ENCODE assay signal across 9 cellular contexts in the genomic region with DNA sequence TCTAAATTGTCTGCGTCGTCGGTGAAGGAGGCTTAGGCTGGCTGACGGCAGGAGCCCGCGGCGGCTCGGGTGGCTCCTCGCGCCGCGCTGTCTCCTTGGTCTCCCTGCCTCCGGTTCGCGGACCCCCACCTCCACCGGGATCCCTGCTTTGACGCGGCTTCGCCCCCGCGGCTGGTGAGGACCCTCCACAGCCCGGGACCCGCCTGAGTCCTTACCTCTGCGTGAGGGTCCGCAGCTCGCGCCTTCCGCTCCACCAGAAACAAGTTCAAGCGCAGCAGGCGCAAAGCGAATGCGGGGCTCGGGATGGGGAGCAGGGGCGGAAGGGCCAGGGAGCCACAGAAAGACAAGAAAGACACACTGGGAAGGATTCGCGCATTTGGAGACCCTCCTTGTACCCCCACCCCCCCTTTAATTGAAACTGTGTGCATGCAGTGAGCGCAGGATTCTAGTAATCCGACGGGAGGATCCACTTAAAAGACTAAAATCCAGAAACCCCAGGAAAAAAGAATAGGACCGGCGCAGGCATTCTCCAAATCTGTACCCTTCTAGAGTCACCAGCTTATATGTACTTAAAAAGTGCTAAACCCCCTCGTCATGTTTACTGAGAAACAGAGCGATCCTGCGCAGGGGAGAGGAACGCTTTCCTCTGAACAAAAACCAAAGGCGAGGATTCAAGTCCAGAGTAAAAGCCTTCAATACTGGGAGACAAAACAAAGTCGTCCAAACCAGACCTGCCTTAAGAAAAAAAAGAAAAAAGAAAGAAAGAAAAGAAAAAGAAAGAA. TPM values are rescaled to one million over a fixed set of nuclear protein-coding genes. Genes with fewer than 3 reads are reported as not detected.
DNase-seq lines count a peak whose midpoint lies in the region; ATAC-seq and TF ChIP-seq lines count a peak whose summit lies in the region.
"Had no signal": no experiment of that assay in that cellular context is flagged by ENCODE, and none has a peak within 500 bp of the region (broad histone marks: within the 10 kb centered on the region; RNA-seq: fewer than 3 reads in every experiment).

No MANE protein-coding gene starts in this region.

- peaks cover 0 to 40% (median 0%) of the 10 kb centered on the region in 5 donors for H3K27me3 Mint-ChIP-seq in naive thymus-derived CD4-positive, alpha-beta T cell

- H3K4me1 ChIP-seq in left ventricle myocardium inferior (peaks cover 84% of the 10 kb centered on the region), duodenal mucosa (ENCODE audit: control insufficient read depth in 1 of 2, insufficient read depth in 2 of 2, low read length in 2 of 2) (peaks cover 16 to 34% of the 10 kb centered on the region in 2 donors)
- peaks cover 11 to 16% of the 10 kb centered on the region in 2 donors for H3K4me1 ChIP-seq in naive thymus-derived CD4-positive, alpha-beta T cell (ENCODE audit: control insufficient read depth in 2 of 2, insufficient read depth in 2 of 2, low read length in 2 of 2)

- intact Hi-C loops in left ventricle myocardium inferior (cut with micrococcal nuclease) (no loop called here), Right ventricle myocardium superior (cut with DNase I) (no loop called here)
- intact Hi-C loops in naive thymus-derived CD4-positive, alpha-beta T cell (cut with micrococcal nuclease), result loop anchor here (1.0 to 5.0 kb wide), 6 partner anchors 8 to 1617 kb away; partner anchors contain the start of genes CYB5A (in 1 of the 2) and ZNF236 (in 1 of the 2)

- CTCF ChIA-PET in naive thymus-derived CD4-positive, alpha-beta T cell (lab: Charles Lee), result no interaction called here

- H3K27me3 ChIP-seq in left ventricle myocardium inferior (ENCODE audit: low read depth) (no peaks in the 10 kb centered on the region), duodenal mucosa (ENCODE audit: control insufficient read depth in 1 of 2, insufficient read depth in 2 of 2, low read length in 2 of 2) (no peaks in the 10 kb centered on the region)
- H3K27me3 ChIP-seq in naive thymus-derived CD4-positive, alpha-beta T cell (ENCODE audit: control insufficient read depth in 2 of 2, insufficient read depth in 2 of 2, low read length in 2 of 2), result no peaks in the 10 kb centered on the region

- ATAC-seq in Right ventricle myocardium superior (ENCODE audit: poor library complexity) (no peak), GM21717 (IDR thresholded peaks at IDR 0.05; ENCODE audit: unreplicated experiment) (no peak), HG02938 (IDR thresholded peaks at IDR 0.05; ENCODE audit: unreplicated experiment) (no peak)
- ATAC-seq in naive thymus-derived CD4-positive, alpha-beta T cell, result no peak

- H3K27ac ChIP-seq in left ventricle myocardium inferior (replicated peaks) (peak overlapping the region; percentile 99), duodenal mucosa (ENCODE audit: low read depth, low read length) (no peak overlapping the region)
- H3K27ac ChIP-seq in naive thymus-derived CD4-positive, alpha-beta T cell (ENCODE audit: low read depth, low read length), result no peak overlapping the region
- H3K27ac ChIP-seq: neutrophil had no signal

- H3K4me1 Mint-ChIP-seq in naive thymus-derived CD4-positive, alpha-beta T cell, result peaks cover 31 to 49% (median 44%) of the 10 kb centered on the region in 7 donors

- H3K9me3 ChIP-seq in left ventricle myocardium inferior (replicated peaks), result no peaks in the 10 kb centered on the region
- H3K9me3 ChIP-seq in duodenal mucosa (ENCODE audit: control insufficient read depth in 1 of 2, low read length in 2 of 2), result no peaks in the 10 kb centered on the region
- H3K9me3 ChIP-seq in naive thymus-derived CD4-positive, alpha-beta T cell (ENCODE audit: control insufficient read depth in 2 of 3, low read length in 3 of 3), result no peaks in the 10 kb centered on the region
- H3K9me3 ChIP-seq: neutrophil had no signal

- peak overlapping the region in 7 of 9 donors; percentile 15 to 95 (median 52) for H3K27ac Mint-ChIP-seq in naive thymus-derived CD4-positive, alpha-beta T cell

- H3K4me3 Mint-ChIP-seq in naive thymus-derived CD4-positive, alpha-beta T cell, result peak overlapping the region; percentile 44 to 97 (median 68)

- H3K36me3 ChIP-seq in left ventricle myocardium inferior, result peaks cover 14% of the 10 kb centered on the region
- H3K36me3 ChIP-seq in duodenal mucosa (ENCODE audit: control insufficient read depth in 1 of 2, insufficient read depth in 2 of 2, low read length in 2 of 2), result peaks cover 7 to 15% of the 10 kb centered on the region in 2 donors
- peaks cover 0 to 12% (median 0%) of the 10 kb centered on the region in 3 experiments for H3K36me3 ChIP-seq in naive thymus-derived CD4-positive, alpha-beta T cell (ENCODE audit: control insufficient read depth in 2 of 3, insufficient read depth in 3 of 3, low read length in 3 of 3)

- H3K4me3 ChIP-seq in left ventricle myocardium inferior (peak overlapping the region; percentile 85), duodenal mucosa (ENCODE audit: low read depth in 1 of 2, low read length in 2 of 2) (peak overlapping the region; percentile 51 to 60)
- no peak overlapping the region for H3K4me3 ChIP-seq in naive thymus-derived CD4-positive, alpha-beta T cell (ENCODE audit: low read length)

- TF ChIP-seq CTCF in left ventricle myocardium inferior (IDR thresholded peaks at IDR 0.05; ENCODE audit: borderline replicate concordance), result no peak

- H3K36me3 Mint-ChIP-seq in naive thymus-derived CD4-positive, alpha-beta T cell, result peaks cover 0 to 22% (median 16%) of the 10 kb centered on the region in 5 donors

- DNase-seq in left ventricle myocardium inferior, result no peak
- DNase-seq in Right ventricle myocardium superior, result no peak
- DNase-seq in naive thymus-derived CD4-positive, alpha-beta T cell, result no peak
- DNase-seq in inferior parietal cortex (ENCODE audit: extremely low spot score), result no peak
- no peak for DNase-seq in foreskin melanocyte

- no peaks in the 10 kb centered on the region for H3K9me3 Mint-ChIP-seq in naive thymus-derived CD4-positive, alpha-beta T cell

- POLR2A ChIA-PET in naive thymus-derived CD4-positive, alpha-beta T cell (lab: Charles Lee), result interaction anchor here (1.5 to 3.2 kb wide), 2 partner anchors 11 to 41 kb away, joined by 3 to 12 read pairs; no protein-coding TSS in a partner anchor

- no peak overlapping the region for H3K9ac ChIP-seq in duodenal mucosa (ENCODE audit: low read depth in 1 of 2, low read length in 2 of 2)

RNA-seq across cellular contexts. Expression of gene PTGR3, which starts 3.8 kb away (rescaled TPM):
- 77.3 TPM for total RNA-seq in left ventricle myocardium inferior
- 81.5 TPM for total RNA-seq in Right ventricle myocardium superior
- total RNA-seq in naive thymus-derived CD4-positive, alpha-beta T cell, result 10 to 100 TPM; 25.1 to 59.1 (median 31.7) TPM
- polyA plus RNA-seq in naive thymus-derived CD4-positive, alpha-beta T cell, result 10 to 100 TPM; 17.0 to 25.5 TPM

RNA-seq across cellular contexts. Expression of gene TSHZ1, which starts 5.4 kb away (rescaled TPM):
- total RNA-seq in left ventricle myocardium inferior (24.6 TPM), Right ventricle myocardium superior (24.0 TPM)
- total RNA-seq in naive thymus-derived CD4-positive, alpha-beta T cell, result 10 to 100 TPM; 17.9 to 33.5 (median 25.7) TPM
- 1 to 10 TPM; 4.5 to 6.6 TPM for polyA plus RNA-seq in naive thymus-derived CD4-positive, alpha-beta T cell

Comparison
In these comparisons a context has a peak if more than half of its experiments do, and no peak if none do; other contexts are left out.
1. intact Hi-C loops: an anchor here in naive thymus-derived CD4-positive, alpha-beta T cell (1.0 to 5.0 kb wide); none called in left ventricle myocardium inferior and Right ventricle myocardium superior.